15 cellular contexts compared by ENCODE assay signal in genomic region chr11:66854729-66855211, GRCh38. TPM values are rescaled to one million over a fixed set of nuclear protein-coding genes. Genes with fewer than 3 reads are reported as not detected.
DNase-seq lines count a peak whose midpoint lies in the region; ATAC-seq, FAIRE-seq and TF ChIP-seq lines count a peak whose summit lies in the region.
"Had no signal": no experiment of that assay in that cellular context is flagged by ENCODE, and none has a peak within 500 bp of the region (broad histone marks: within the 10 kb centered on the region; RNA-seq: fewer than 3 reads in every experiment).

No MANE protein-coding gene starts in this region.

- no peak overlapping the region for H3K9ac ChIP-seq in mesenchymal stem cell (ENCODE audit: low read length)

- no peak overlapping the region for H3K18ac ChIP-seq in mesenchymal stem cell (ENCODE audit: low read depth in 1 of 2, low read length in 2 of 2)

- no peak overlapping the region for H2BK120ac ChIP-seq in mesenchymal stem cell (ENCODE audit: low read depth, low read length)

- H3K9me3 ChIP-seq in mesenchymal stem cell (ENCODE audit: control insufficient read depth, low read length), result no peaks in the 10 kb centered on the region
- no peaks in the 10 kb centered on the region for H3K9me3 ChIP-seq in aorta (ENCODE audit: control insufficient read depth, low read length)

- peak overlapping the region; percentile 56 for H4K91ac ChIP-seq in mesenchymal stem cell (ENCODE audit: low read length)

- H3K4ac ChIP-seq in mesenchymal stem cell (ENCODE audit: low read depth in 1 of 2, low read length in 2 of 2), result no peak overlapping the region

- no peak overlapping the region for H2AFZ ChIP-seq in mesenchymal stem cell (ENCODE audit: low read depth, low read length)

- no peak for FAIRE-seq in GM12892 (lab: Jason Lieb, UNC)
- FAIRE-seq: endometrium, G401.6 had no signal

- peak overlapping the region in 1 of 2 experiments; percentile 51 for H2BK12ac ChIP-seq in mesenchymal stem cell (ENCODE audit: low read length in 2 of 2)

- H3K27ac ChIP-seq in mesenchymal stem cell (ENCODE audit: low read length, poor library complexity, severe bottlenecking), result no peak overlapping the region
- no peak overlapping the region for H3K27ac ChIP-seq in aorta (ENCODE audit: low read depth in 1 of 2, low read length in 2 of 2)

- peaks cover 13% of the 10 kb centered on the region for H3K4me1 Mint-ChIP-seq in stimulated activated naive CD8-positive, alpha-beta T cell treated with anti-CD3 and anti-CD28 coated beads, Interleukin-15, Interleukin-2, amounts not matched to agents 100 ng/mL and 50 ng/mL, for 24 hours (ENCODE audit: low read depth)
- H3K4me1 Mint-ChIP-seq in activated CD4-positive, alpha-beta memory T cell treated with anti-CD3 and anti-CD28 coated beads, Interleukin-2, amount 10 ng/mL, durations not matched to agents 7 days and 5 days, result peaks cover 35% of the 10 kb centered on the region

- no peak for ATAC-seq in stimulated activated naive CD8-positive, alpha-beta T cell treated with anti-CD3 and anti-CD28 coated beads, Interleukin-15, Interleukin-2, amounts not matched to agents 100 U/mL and 50 U/mL, for 24 hours
- no peak for ATAC-seq in aorta (ENCODE audit: low FRiP score)
- no peak for ATAC-seq in GM18858 (IDR thresholded peaks at IDR 0.05; ENCODE audit: unreplicated experiment)
- ATAC-seq in GM18870 (IDR thresholded peaks at IDR 0.05; ENCODE audit: unreplicated experiment), result no peak
- ATAC-seq: sciatic nerve had no signal

- CTCF ChIA-PET in activated CD4-positive, alpha-beta memory T cell treated with anti-CD3 and anti-CD28 coated beads, Interleukin-2, amount 10 ng/mL, durations not matched to agents 7 days and 5 days (lab: Charles Lee), result interaction anchor here (1.5 to 2.7 kb wide), 2 partner anchors 11 to 21 kb away, joined by 3 to 21 read pairs; partner anchors contain the start of gene RCE1

- H3K27ac Mint-ChIP-seq in stimulated activated naive CD8-positive, alpha-beta T cell treated with anti-CD3 and anti-CD28 coated beads, Interleukin-15, Interleukin-2, amounts not matched to agents 100 ng/mL and 50 ng/mL, for 24 hours, result no peak overlapping the region
- peak overlapping the region; percentile 47 for H3K27ac Mint-ChIP-seq in activated CD4-positive, alpha-beta memory T cell treated with anti-CD3 and anti-CD28 coated beads, Interleukin-2, amount 10 ng/mL, durations not matched to agents 7 days and 5 days

- WGBS in mesenchymal stem cell, result 96% methylated on average over 15 of the region's 15 CpGs
- WGBS in aorta, 2 donors, result 96 to 98% methylated on average over 15 of the region's 15 CpGs

- H2AK5ac ChIP-seq in mesenchymal stem cell (ENCODE audit: low read length, severe bottlenecking), result no peak overlapping the region

- H3K4me3 ChIP-seq in mesenchymal stem cell (ENCODE audit: insufficient read depth in 1 of 2, low read depth in 1 of 2, low read length in 2 of 2) (no peak overlapping the region), aorta (ENCODE audit: low read length in 2 of 2) (no peak overlapping the region)

- POLR2A ChIA-PET in activated CD4-positive, alpha-beta memory T cell treated with anti-CD3 and anti-CD28 coated beads, Interleukin-2, amount 10 ng/mL, durations not matched to agents 7 days and 5 days (lab: Charles Lee), result interaction anchor here (1.7 to 6.1 kb wide), 2 partner anchors 11 to 103 kb away, joined by 4 to 177 read pairs; partner anchors contain the start of genes PC and RCE1

- H4K8ac ChIP-seq in mesenchymal stem cell (ENCODE audit: low read length), result peak overlapping the region; percentile 33

- H3K27me3 ChIP-seq in mesenchymal stem cell (ENCODE audit: control insufficient read depth in 1 of 2, insufficient read depth in 1 of 2, low read length in 2 of 2) (no peaks in the 10 kb centered on the region), aorta (ENCODE audit: control insufficient read depth in 1 of 2, insufficient read depth in 2 of 2, low read length in 1 of 2) (no peaks in the 10 kb centered on the region)

- H3K79me1 ChIP-seq in mesenchymal stem cell (replicated peaks; ENCODE audit: low read length, poor library complexity, severe bottlenecking), result peaks cover 12% of the 10 kb centered on the region

- H3K23ac ChIP-seq in mesenchymal stem cell (ENCODE audit: low read length in 2 of 2), result no peak overlapping the region

- H3K36me3 Mint-ChIP-seq in stimulated activated naive CD8-positive, alpha-beta T cell treated with anti-CD3 and anti-CD28 coated beads, Interleukin-15, Interleukin-2, amounts not matched to agents 100 ng/mL and 50 ng/mL, for 24 hours (ENCODE audit: low read depth), result no peaks in the 10 kb centered on the region
- no peaks in the 10 kb centered on the region for H3K36me3 Mint-ChIP-seq in activated CD4-positive, alpha-beta memory T cell treated with anti-CD3 and anti-CD28 coated beads, Interleukin-2, amount 10 ng/mL, durations not matched to agents 7 days and 5 days (ENCODE audit: low read depth)

- no peaks in the 10 kb centered on the region for H3K27me3 Mint-ChIP-seq in stimulated activated naive CD8-positive, alpha-beta T cell treated with anti-CD3 and anti-CD28 coated beads, Interleukin-15, Interleukin-2, amounts not matched to agents 100 ng/mL and 50 ng/mL, for 24 hours
- H3K27me3 Mint-ChIP-seq in activated CD4-positive, alpha-beta memory T cell treated with anti-CD3 and anti-CD28 coated beads, Interleukin-2, amount 10 ng/mL, durations not matched to agents 7 days and 5 days, result no peaks in the 10 kb centered on the region

- no peak for TF ChIP-seq POLR2A in GM12892 (IDR thresholded peaks at IDR 0.05; ENCODE audit: low read depth, low read length)

- H3K36me3 ChIP-seq in mesenchymal stem cell (ENCODE audit: control insufficient read depth in 1 of 2, insufficient read depth in 2 of 2, low read depth in 1 of 2, low read length in 2 of 2), result peaks cover 9 to 49% of the 10 kb centered on the region in 2 experiments
- H3K36me3 ChIP-seq in aorta (ENCODE audit: control insufficient read depth in 1 of 2, insufficient read depth in 2 of 2, low read length in 1 of 2), result no peaks in the 10 kb centered on the region

- DNase-seq in stimulated activated naive CD8-positive, alpha-beta T cell treated with anti-CD3 and anti-CD28 coated beads, Interleukin-15, Interleukin-2, amounts not matched to agents 100 U/mL and 50 U/mL, for 24 hours, result no peak
- DNase-seq in activated CD4-positive, alpha-beta memory T cell treated with anti-CD3 and anti-CD28 coated beads, Interleukin-2, amount 10 ng/mL, durations not matched to agents 7 days and 5 days, result no peak
- DNase-seq in mesenchymal stem cell (no peak), aorta (peak; percentile 46 to 69), GM12892 (ENCODE audit: insufficient read length) (no peak)
- DNase-seq: kidney glomerular epithelial cell; NCI-H2081 treated with DMSO at 0.1 percent for 48 hours; SIG-M5; stimulated activated CD4-positive, alpha-beta T cell treated with anti-CD3 and anti-CD28 coated beads, Interleukin-4, amount 100 ng/mL, for 4 hours had no signal

- peak overlapping the region; percentile 93 for H3K4me3 Mint-ChIP-seq in stimulated activated naive CD8-positive, alpha-beta T cell treated with anti-CD3 and anti-CD28 coated beads, Interleukin-15, Interleukin-2, amounts not matched to agents 100 ng/mL and 50 ng/mL, for 24 hours
- peak overlapping the region; percentile 11 for H3K4me3 Mint-ChIP-seq in activated CD4-positive, alpha-beta memory T cell treated with anti-CD3 and anti-CD28 coated beads, Interleukin-2, amount 10 ng/mL, durations not matched to agents 7 days and 5 days

- H3K4me2 ChIP-seq in mesenchymal stem cell (ENCODE audit: low read length, poor library complexity, severe bottlenecking), result no peak overlapping the region

- H3K4me1 ChIP-seq in mesenchymal stem cell (ENCODE audit: control insufficient read depth, insufficient read depth, low read depth, low read length) (peaks cover 34% of the 10 kb centered on the region), aorta (ENCODE audit: control insufficient read depth in 1 of 2, insufficient read depth in 2 of 2, low read length in 2 of 2) (no peaks in the 10 kb centered on the region)

- H2BK15ac ChIP-seq in mesenchymal stem cell (ENCODE audit: low read depth, poor library complexity, severe bottlenecking), result no peak overlapping the region

- no peaks in the 10 kb centered on the region for H3K9me3 Mint-ChIP-seq in stimulated activated naive CD8-positive, alpha-beta T cell treated with anti-CD3 and anti-CD28 coated beads, Interleukin-15, Interleukin-2, amounts not matched to agents 100 ng/mL and 50 ng/mL, for 24 hours
- no peaks in the 10 kb centered on the region for H3K9me3 Mint-ChIP-seq in activated CD4-positive, alpha-beta memory T cell treated with anti-CD3 and anti-CD28 coated beads, Interleukin-2, amount 10 ng/mL, durations not matched to agents 7 days and 5 days

- no peak overlapping the region for H2BK5ac ChIP-seq in mesenchymal stem cell (ENCODE audit: low read depth, low read length, poor library complexity, severe bottlenecking)

- no peak overlapping the region for H3K14ac ChIP-seq in mesenchymal stem cell (ENCODE audit: low read length in 2 of 2)

- intact Hi-C loops in aorta (cut with DNase I), result no loop called here

RNA-seq across cellular contexts. Expression of gene LRFN4, which starts 2.1 kb away (rescaled TPM):
- 10 to 100 TPM; 23.2 to 28.3 TPM for total RNA-seq in activated CD4-positive, alpha-beta memory T cell treated with anti-CD3 and anti-CD28 coated beads, Interleukin-2, amount 10 ng/mL, durations not matched to agents 7 days and 5 days
- polyA plus RNA-seq in mesenchymal stem cell (2013, experiment 1 of 2), result 16.0 TPM
- 15.3 TPM for polyA plus RNA-seq in mesenchymal stem cell (2013, experiment 2 of 2)
- 10 to 100 TPM in 1 of 2 donors, 1 to 10 TPM in 1; 7.3 to 12.4 TPM for total RNA-seq in aorta
- 10 to 100 TPM in 1 of 2 donors, 1 to 10 TPM in 1; 4.4 to 13.8 TPM for polyA plus RNA-seq in aorta
- 2.0 TPM for polyA plus RNA-seq in GM12892 (2012; ENCODE audit: missing spikeins)

RNA-seq across cellular contexts. Expression of gene RCE1, which starts 11.5 kb away (rescaled TPM):
- total RNA-seq in activated CD4-positive, alpha-beta memory T cell treated with anti-CD3 and anti-CD28 coated beads, Interleukin-2, amount 10 ng/mL, durations not matched to agents 7 days and 5 days, result 10 to 100 TPM; 21.2 to 22.0 TPM
- polyA plus RNA-seq in mesenchymal stem cell (2013, experiment 1 of 2), result 11.2 TPM
- polyA plus RNA-seq in mesenchymal stem cell (2013, experiment 2 of 2), result 10.9 TPM
- total RNA-seq in aorta, result 10 to 100 TPM; 11.7 to 14.6 TPM
- 10 to 100 TPM; 14.5 to 23.5 TPM for polyA plus RNA-seq in aorta
- polyA plus RNA-seq in GM12892 (2012; ENCODE audit: missing spikeins), result 8.6 TPM

Comparison
In these comparisons a context has a peak if more than half of its experiments do, and no peak if none do; other contexts are left out.
1. DNase-seq: peak in aorta (2 of 2); none in stimulated activated naive CD8-positive, alpha-beta T cell treated with anti-CD3 and anti-CD28 coated beads, Interleukin-15, Interleukin-2, amounts not matched to agents 100 U/mL and 50 U/mL, for 24 hours (single experiment), activated CD4-positive, alpha-beta memory T cell treated with anti-CD3 and anti-CD28 coated beads, Interleukin-2, amount 10 ng/mL, durations not matched to agents 7 days and 5 days (single experiment), mesenchymal stem cell (single experiment) and GM12892 (single experiment).